8 cellular contexts compared by ENCODE assay signal in genomic region chr4:114807759-114808404, GRCh38.
A peak's percentile ranks its signal among the peaks of the same experiment; 100 is the strongest.
DNase-seq lines count a peak whose midpoint lies in the region; ATAC-seq and TF ChIP-seq lines count a peak whose summit lies in the region.

No MANE protein-coding gene starts in this region.

- WGBS in iPS DF 6.9 (ENCODE audit: insufficient coverage, insufficient read length): no CpG with 5 or more reads among the region's 14 CpGs

- no peaks in the 10 kb centered on the region for H3K4me1 Mint-ChIP-seq in activated T-helper 2 cell treated with anti-CD3 and anti-CD28 coated beads, Interferon-gamma antibody, Interleukin-2, Interleukin-4, amounts not matched to agents 10 μg/mL and 5 μg/mL and 100 μg/mL, durations not matched to agents 14 hours and 24 hours and 36 hours (ENCODE audit: low read depth)
- peaks cover 8% of the 10 kb centered on the region for H3K4me1 Mint-ChIP-seq in stimulated activated effector memory CD8-positive, alpha-beta T cell treated with anti-CD3 and anti-CD28 coated beads, Interleukin-12 subunit alpha, Interleukin-12 subunit beta, amount 100 ng/mL, for 72 hours

- no peaks in the 10 kb centered on the region for H3K36me3 Mint-ChIP-seq in activated T-helper 2 cell treated with anti-CD3 and anti-CD28 coated beads, Interferon-gamma antibody, Interleukin-2, Interleukin-4, amounts not matched to agents 10 μg/mL and 5 μg/mL and 100 μg/mL, durations not matched to agents 14 hours and 24 hours and 36 hours (ENCODE audit: low read depth)
- H3K36me3 Mint-ChIP-seq in stimulated activated effector memory CD8-positive, alpha-beta T cell treated with anti-CD3 and anti-CD28 coated beads, Interleukin-12 subunit alpha, Interleukin-12 subunit beta, amount 100 ng/mL, for 72 hours: no peaks in the 10 kb centered on the region

- no peaks in the 10 kb centered on the region for H3K9me3 Mint-ChIP-seq in activated T-helper 2 cell treated with anti-CD3 and anti-CD28 coated beads, Interferon-gamma antibody, Interleukin-2, Interleukin-4, amounts not matched to agents 10 μg/mL and 5 μg/mL and 100 μg/mL, durations not matched to agents 14 hours and 24 hours and 36 hours
- H3K9me3 Mint-ChIP-seq in stimulated activated effector memory CD8-positive, alpha-beta T cell treated with anti-CD3 and anti-CD28 coated beads, Interleukin-12 subunit alpha, Interleukin-12 subunit beta, amount 100 ng/mL, for 72 hours: no peaks in the 10 kb centered on the region

- 0 out of 2 replicates have a peak, but pooled peaks cover 1% of the 10 kb centered on the region for H3K4me1 ChIP-seq in iPS DF 6.9 (ENCODE audit: control insufficient read depth, insufficient read depth, low read length)

- TF ChIP-seq CTCF in AG09319 (IDR thresholded peaks at IDR 0.05; ENCODE audit: low read depth, low read length): peak; percentile 63
- peak; percentile 95 for TF ChIP-seq CTCF in GM13977 (IDR thresholded peaks at IDR 0.05; ENCODE audit: extremely low read depth, insufficient read depth, missing control alignments)

- peak; percentile 96 for ATAC-seq in HG02610 (IDR thresholded peaks at IDR 0.05; ENCODE audit: unreplicated experiment)
- ATAC-seq in stimulated activated effector memory CD8-positive, alpha-beta T cell treated with anti-CD3 and anti-CD28 coated beads, Interleukin-12 subunit alpha, Interleukin-12 subunit beta, amount 100 ng/mL, for 72 hours: peak; percentile 81

- H3K9me3 ChIP-seq in MG63 (no peaks in the 10 kb centered on the region), iPS DF 6.9 (ENCODE audit: control insufficient read depth, insufficient read depth, low read length) (no peaks in the 10 kb centered on the region)

- intact Hi-C loops in activated T-helper 2 cell treated with anti-CD3 and anti-CD28 coated beads, Interferon-gamma antibody, Interleukin-2, Interleukin-4, amounts not matched to agents 10 μg/mL and 5 μg/mL and 100 μg/mL, durations not matched to agents 14 hours and 24 hours and 36 hours (cut with micrococcal nuclease): loop anchor here (5.0 kb wide), 1 partner anchor 421 kb away; no protein-coding TSS in a partner anchor

- DNase-seq in AG09319 (ENCODE audit: extremely low read depth, low read depth) (no peak), GM13977 (ENCODE audit: low spot score) (peak; percentile 34), MG63 (peak; percentile 0), iPS DF 6.9 (ENCODE audit: low read depth, low spot score) (peak; percentile 57), ureter (ENCODE audit: low spot score) (no peak)
- DNase-seq in activated T-helper 2 cell treated with anti-CD3 and anti-CD28 coated beads, Interferon-gamma antibody, Interleukin-2, Interleukin-4, amounts not matched to agents 10 μg/mL and 5 μg/mL and 100 μg/mL, durations not matched to agents 14 hours and 24 hours and 36 hours (ENCODE audit: low spot score): peak; percentile 13
- DNase-seq in stimulated activated effector memory CD8-positive, alpha-beta T cell treated with anti-CD3 and anti-CD28 coated beads, Interleukin-12 subunit alpha, Interleukin-12 subunit beta, amount 100 ng/mL, for 72 hours (ENCODE audit: low spot score in 2 of 2): peak in 1 of 2 donors; percentile 50

- in situ Hi-C loops in GM13977 (cut with MboI; ENCODE audit: low pct_unique_long_range_greater_than_20kb, low sequenced_read_pairs, unreplicated experiment): no loop called here

- H3K4me3 Mint-ChIP-seq in activated T-helper 2 cell treated with anti-CD3 and anti-CD28 coated beads, Interferon-gamma antibody, Interleukin-2, Interleukin-4, amounts not matched to agents 10 μg/mL and 5 μg/mL and 100 μg/mL, durations not matched to agents 14 hours and 24 hours and 36 hours (ENCODE audit: low read depth): no peak overlapping the region
- H3K4me3 Mint-ChIP-seq in stimulated activated effector memory CD8-positive, alpha-beta T cell treated with anti-CD3 and anti-CD28 coated beads, Interleukin-12 subunit alpha, Interleukin-12 subunit beta, amount 100 ng/mL, for 72 hours: no peak overlapping the region

- no peaks in the 10 kb centered on the region for H3K36me3 ChIP-seq in MG63
- H3K36me3 ChIP-seq in iPS DF 6.9 (ENCODE audit: control insufficient read depth, insufficient read depth, low read length): no peaks in the 10 kb centered on the region

- H3K27me3 ChIP-seq in MG63: no peaks in the 10 kb centered on the region
- no peaks in the 10 kb centered on the region for H3K27me3 ChIP-seq in iPS DF 6.9 (ENCODE audit: control insufficient read depth, insufficient read depth, low read length)

- no peaks in the 10 kb centered on the region for H3K27me3 Mint-ChIP-seq in activated T-helper 2 cell treated with anti-CD3 and anti-CD28 coated beads, Interferon-gamma antibody, Interleukin-2, Interleukin-4, amounts not matched to agents 10 μg/mL and 5 μg/mL and 100 μg/mL, durations not matched to agents 14 hours and 24 hours and 36 hours (ENCODE audit: low read depth)

- no peak overlapping the region for H3K4me3 ChIP-seq in MG63
- no peak overlapping the region for H3K4me3 ChIP-seq in iPS DF 6.9 (ENCODE audit: low read length)

- no peak overlapping the region for H3K27ac Mint-ChIP-seq in activated T-helper 2 cell treated with anti-CD3 and anti-CD28 coated beads, Interferon-gamma antibody, Interleukin-2, Interleukin-4, amounts not matched to agents 10 μg/mL and 5 μg/mL and 100 μg/mL, durations not matched to agents 14 hours and 24 hours and 36 hours
- no peak overlapping the region for H3K27ac Mint-ChIP-seq in stimulated activated effector memory CD8-positive, alpha-beta T cell treated with anti-CD3 and anti-CD28 coated beads, Interleukin-12 subunit alpha, Interleukin-12 subunit beta, amount 100 ng/mL, for 72 hours

- no peak overlapping the region for H3K27ac ChIP-seq in iPS DF 6.9 (ENCODE audit: low read length)

Comparison
In these comparisons a context has a peak if more than half of its experiments do, and no peak if none do; other contexts are left out.
1. DNase-seq: peak in GM13977 (single experiment), MG63 (single experiment), activated T-helper 2 cell treated with anti-CD3 and anti-CD28 coated beads, Interferon-gamma antibody, Interleukin-2, Interleukin-4, amounts not matched to agents 10 μg/mL and 5 μg/mL and 100 μg/mL, durations not matched to agents 14 hours and 24 hours and 36 hours (single experiment) and iPS DF 6.9 (single experiment); none in AG09319 (single experiment) and ureter (single experiment).